ENCODE assay signal across 8 cellular contexts in the genomic region with DNA sequence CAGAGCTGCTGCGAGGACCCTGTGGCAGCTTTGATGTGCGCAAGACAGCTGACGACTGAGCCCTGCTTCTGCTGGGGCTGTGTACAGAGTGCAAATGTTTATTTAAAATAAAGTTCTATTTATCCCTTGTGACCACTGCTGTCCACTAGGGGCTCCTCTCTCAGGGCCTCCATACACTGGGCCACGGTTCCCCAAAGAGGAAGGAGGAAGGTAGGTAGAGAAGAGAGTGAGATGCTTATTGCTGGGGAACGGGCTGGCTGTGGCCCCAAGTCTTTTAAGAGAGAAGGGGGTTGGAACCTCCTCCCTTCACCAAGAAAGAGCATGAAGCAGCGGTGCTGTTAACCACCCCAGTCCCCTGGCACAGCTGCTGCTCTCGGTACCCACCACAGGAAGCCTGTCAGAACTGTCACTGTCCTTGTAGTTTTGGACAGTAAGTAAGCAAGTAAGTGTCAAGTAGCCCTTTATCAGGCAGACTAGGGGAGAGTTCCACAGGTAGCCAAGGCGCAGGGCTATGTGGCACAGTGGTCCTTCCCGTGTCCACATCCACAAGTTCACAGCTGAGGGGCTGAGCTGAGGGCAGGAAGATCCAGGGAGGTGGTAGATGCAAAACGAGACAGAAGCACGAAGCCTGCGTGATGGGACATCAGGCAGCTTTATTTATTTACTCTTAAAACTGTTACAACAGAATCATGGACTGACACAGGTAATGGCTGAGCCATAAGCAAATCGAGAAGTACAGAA. TPM values are rescaled to one million over a fixed set of nuclear protein-coding genes. Genes with fewer than 3 reads are reported as not detected.
DNase-seq lines count a peak whose midpoint lies in the region; TF ChIP-seq lines count a peak whose summit lies in the region.

No MANE protein-coding gene starts in this region.

- DNase-seq in DMS53 (lab: John Stamatoyannopoulos, UW) (peak; percentile 30), DMS53 treated with DMSO at 0.1 percent for 48 hours (lab: John Stamatoyannopoulos, UW; ENCODE audit: unreplicated experiment) (no peak), epithelial cell of esophagus (ENCODE audit: low read depth) (peak; percentile 36), retinal pigment epithelial cell (ENCODE audit: low read depth) (no peak), HPDE6-E6E7 (ENCODE audit: extremely low spot score) (no peak), inferior parietal cortex (ENCODE audit: extremely low spot score) (no peak), MG63 (no peak)

- no peaks in the 10 kb centered on the region for H3K4me1 ChIP-seq in OCI-LY1 (ENCODE audit: insufficient read depth, low read length, severe bottlenecking)

- H3K9me2 ChIP-seq in OCI-LY1 (ENCODE audit: low read depth, low read length) = no peaks in the 10 kb centered on the region

- no peaks in the 10 kb centered on the region for H3K9me3 ChIP-seq in OCI-LY1 (ENCODE audit: low read length)
- no peaks in the 10 kb centered on the region for H3K9me3 ChIP-seq in MG63

- H3K4me2 ChIP-seq in OCI-LY1 (ENCODE audit: low read length) = no peak overlapping the region

- TF ChIP-seq CTCF in OCI-LY1 (IDR thresholded peaks at IDR 0.05; ENCODE audit: low read length) (peak; percentile 30; the same call in 1 of the 2 replicates), epithelial cell of esophagus (IDR thresholded peaks at IDR 0.05; ENCODE audit: insufficient read depth, low read depth, low read length, missing control alignments) (peak; percentile 49), retinal pigment epithelial cell (conservative IDR thresholded peaks at IDR 0.05; ENCODE audit: low read depth, low read length) (peak; percentile 68)

- H2AFZ ChIP-seq in OCI-LY1 (ENCODE audit: low read length) = no peak overlapping the region

- no peak overlapping the region for H3K9ac ChIP-seq in OCI-LY1 (ENCODE audit: low read length)

- no peaks in the 10 kb centered on the region for H4K20me1 ChIP-seq in OCI-LY1 (ENCODE audit: insufficient read depth, low read length)

- no peak overlapping the region for H3K4me3 ChIP-seq in OCI-LY1 (ENCODE audit: low read depth, low read length, poor library complexity, severe bottlenecking)
- H3K4me3 ChIP-seq in epithelial cell of esophagus (ENCODE audit: low read length) = no peak overlapping the region
- H3K4me3 ChIP-seq in retinal pigment epithelial cell (ENCODE audit: low read length) = no peak overlapping the region
- no peak overlapping the region for H3K4me3 ChIP-seq in MG63

- no peak overlapping the region for H3K27ac ChIP-seq in OCI-LY1 (ENCODE audit: low read depth, low read length, poor library complexity, severe bottlenecking)

- H3K27me3 ChIP-seq in OCI-LY1 (ENCODE audit: insufficient read depth, low read length) (no peaks in the 10 kb centered on the region), MG63 (no peaks in the 10 kb centered on the region)

- H3K79me2 ChIP-seq in OCI-LY1 (ENCODE audit: insufficient read depth, low read length) = no peaks in the 10 kb centered on the region

- H3F3A ChIP-seq in OCI-LY1 (ENCODE audit: insufficient read depth, low read length) = no peaks in the 10 kb centered on the region

- H3K36me3 ChIP-seq in OCI-LY1 (ENCODE audit: insufficient read depth, low read length) = peaks cover 70% of the 10 kb centered on the region
- H3K36me3 ChIP-seq in MG63 = peaks cover 25% of the 10 kb centered on the region

RNA-seq across cellular contexts. Expression of gene DHX30, which starts 47.3 kb away (rescaled TPM):
- 32.9 and 60.1 TPM in 2 replicates for total RNA-seq in MG63 (2014; rRNA removed; shearing (Covaris generic); ENCODE audit: low replicate concordance)

Comparison
In these comparisons a context has a peak if more than half of its experiments do, and no peak if none do; other contexts are left out.
1. DNase-seq: peak in DMS53 (single experiment) and epithelial cell of esophagus (single experiment); none in DMS53 treated with DMSO at 0.1 percent for 48 hours (single experiment), retinal pigment epithelial cell (single experiment), HPDE6-E6E7 (single experiment), inferior parietal cortex (single experiment) and MG63 (single experiment).
2. Peak in every context shown above with its lines, with median percentiles within 50 percentile points of each other: CTCF ChIP-seq.